ENCODE assay signal across 15 cellular contexts in genomic region chr6:126718600-126719327, GRCh38.
DNase-seq lines count a peak whose midpoint lies in the region; ATAC-seq and TF ChIP-seq lines count a peak whose summit lies in the region.
"Had no signal": no experiment of that assay in that cellular context is flagged by ENCODE, and none has a peak within 500 bp of the region (broad histone marks: within the 10 kb centered on the region; RNA-seq: fewer than 3 reads in every experiment).

No MANE protein-coding gene starts in this region.

- no peak overlapping the region for H3K27ac Mint-ChIP-seq in progenitor cell of endocrine pancreas

- no peak for TF ChIP-seq CTCF in GM06990 (IDR thresholded peaks at IDR 0.05; ENCODE audit: insufficient read depth, low read length, poor library complexity, severe bottlenecking)
- TF ChIP-seq CTCF in progenitor cell of endocrine pancreas (IDR thresholded peaks at IDR 0.05; ENCODE audit: unreplicated experiment), result no peak

- no peak overlapping the region for H3K27ac ChIP-seq in caudate nucleus (ENCODE audit: low read depth, low read length)

- H3K36me3 Mint-ChIP-seq in progenitor cell of endocrine pancreas (ENCODE audit: insufficient read depth), result no peaks in the 10 kb centered on the region

- peak; percentile 35 for DNase-seq in GM06990 (ENCODE audit: extremely low read depth, insufficient read length)
- DNase-seq in GM19240 (ENCODE audit: insufficient read length, low spot score), result peak; percentile 1
- no peak for DNase-seq in cerebellar nuclear complex (lab: John Stamatoyannopoulos, UW)
- DNase-seq in progenitor cell of endocrine pancreas (ENCODE audit: low spot score, unreplicated experiment), result no peak
- DNase-seq in caudate nucleus (lab: John Stamatoyannopoulos, UW), result no peak
- DNase-seq in NCI-H187 (lab: John Stamatoyannopoulos, UW), result no peak
- DNase-seq: 8988T; activated CD4-positive, alpha-beta T cell treated with anti-CD3 and anti-CD28 coated beads, Interleukin-2, amount 50 U/mL, for 1 hour; Calu3; NCI-H1930; stimulated activated CD8-positive, alpha-beta memory T cell treated with anti-CD3 and anti-CD28 coated beads, Interleukin-4, amount 100 ng/mL, for 48 hours; SW 1271 had no signal

- no peak overlapping the region for H3K4me3 ChIP-seq in GM06990 (replicated peaks; ENCODE audit: low read depth, low read length)

- H3K27me3 ChIP-seq in GM06990 (replicated peaks; ENCODE audit: control insufficient read depth, insufficient read depth, low read length), result no peaks in the 10 kb centered on the region

- no peaks in the 10 kb centered on the region for H3K9me3 Mint-ChIP-seq in progenitor cell of endocrine pancreas (ENCODE audit: low read depth)
- H3K9me3 Mint-ChIP-seq: neural crest cell had no signal

- ATAC-seq in HG02588 (IDR thresholded peaks at IDR 0.05; ENCODE audit: unreplicated experiment) (peak; percentile 96), HG03342 (IDR thresholded peaks at IDR 0.05; ENCODE audit: unreplicated experiment) (peak; percentile 91)

- no peaks in the 10 kb centered on the region for H3K27me3 Mint-ChIP-seq in progenitor cell of endocrine pancreas

- no peak overlapping the region for H3K4me3 Mint-ChIP-seq in progenitor cell of endocrine pancreas (ENCODE audit: low read depth)
- H3K4me3 Mint-ChIP-seq: neural crest cell had no signal

- peaks cover 7% of the 10 kb centered on the region for H3K4me1 Mint-ChIP-seq in progenitor cell of endocrine pancreas (ENCODE audit: low read depth)

- H3K36me3 ChIP-seq in GM06990 (ENCODE audit: control insufficient read depth, insufficient read depth, low read length), result no peaks in the 10 kb centered on the region

Comparison
In these comparisons a context has a peak if more than half of its experiments do, and no peak if none do; other contexts are left out.
1. DNase-seq: peak in GM06990 (single experiment) and GM19240 (single experiment); none in cerebellar nuclear complex (0 of 2), progenitor cell of endocrine pancreas (single experiment), caudate nucleus (0 of 61) and NCI-H187 (0 of 2).